ENCODE assay signal across 7 cellular contexts in the genomic region with DNA sequence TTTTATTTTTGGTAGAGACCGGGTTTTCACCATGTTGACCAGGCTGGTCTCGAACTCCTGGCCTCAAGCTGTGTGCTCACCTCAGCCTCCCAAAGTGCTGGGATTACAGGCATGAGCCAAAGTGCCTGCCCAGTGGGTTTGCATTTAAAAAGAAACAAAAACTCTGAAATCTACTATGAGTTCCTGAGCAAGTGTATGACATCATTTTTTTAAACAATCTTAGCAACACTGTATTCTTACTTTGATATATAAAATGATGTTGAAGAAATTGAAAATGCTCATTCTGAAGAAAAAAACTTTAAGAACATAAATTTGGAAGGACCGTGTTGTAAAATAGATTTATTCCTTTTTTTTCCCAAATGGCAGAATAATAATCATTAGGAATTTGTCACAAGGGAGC.
"Had no signal": no experiment of that assay in that cellular context is flagged by ENCODE, and none has a peak within 500 bp of the region (broad histone marks: within the 10 kb centered on the region; RNA-seq: fewer than 3 reads in every experiment).

No MANE protein-coding gene starts in this region.

- FAIRE-seq: G401.6, GM12891, GM12892, GM18507, GM19239 had no signal

- DNase-seq: GDM1, GF-D8 had no signal
